In the genomic region with DNA sequence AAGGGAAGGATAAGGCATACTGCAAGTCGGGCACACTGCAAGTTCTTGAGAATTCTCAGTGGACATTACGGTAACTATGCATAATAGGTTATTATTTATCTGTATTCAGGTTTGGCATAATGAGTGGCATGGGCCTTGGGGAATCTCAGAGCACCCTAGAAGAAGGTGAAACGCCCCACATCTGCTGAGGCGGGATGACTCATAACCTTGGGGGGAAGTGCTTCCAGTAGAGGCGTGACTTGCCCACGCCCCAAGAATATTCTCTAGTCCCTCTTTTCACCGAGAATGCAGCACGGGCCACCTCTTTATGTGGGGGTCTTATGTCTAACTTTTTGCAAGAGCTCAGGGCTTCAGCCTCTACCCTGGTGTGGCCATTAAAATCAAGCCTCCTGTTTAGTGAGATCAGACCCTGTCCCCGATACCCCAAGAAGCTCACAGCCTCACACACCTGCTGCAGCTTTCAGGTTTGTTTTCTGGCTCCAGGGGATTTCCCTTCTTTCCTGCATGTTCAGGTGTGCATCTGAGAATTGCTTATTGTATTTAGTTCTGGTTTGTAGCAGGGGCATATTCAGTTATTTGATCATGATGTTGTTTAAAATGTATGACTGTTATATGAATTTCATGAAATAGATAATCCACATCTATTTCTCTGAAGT, we compare ENCODE assay signal across 10 cellular contexts. TPM values are rescaled to one million over a fixed set of nuclear protein-coding genes. Genes with fewer than 3 reads are reported as not detected.
DNase-seq lines count a peak whose midpoint lies in the region; ATAC-seq and TF ChIP-seq lines count a peak whose summit lies in the region.
"Had no signal": no experiment of that assay in that cellular context is flagged by ENCODE, and none has a peak within 500 bp of the region (broad histone marks: within the 10 kb centered on the region; RNA-seq: fewer than 3 reads in every experiment).

No MANE protein-coding gene starts in this region.

- no peaks in the 10 kb centered on the region; the same call in 1 of the 2 replicates for H3K27me3 Mint-ChIP-seq in HFFc6 (ENCODE audit: insufficient read depth)

- H3K9me3 Mint-ChIP-seq in HFFc6, result no peaks in the 10 kb centered on the region

- no peaks in the 10 kb centered on the region; the same call in none of the 2 replicates for H3K36me3 Mint-ChIP-seq in HFFc6 (ENCODE audit: low read depth)

- no peak for TF ChIP-seq POLR2A in GM18505 (IDR thresholded peaks at IDR 0.05; ENCODE audit: borderline replicate concordance, extremely low read depth, insufficient read depth, insufficient read length)

- ATAC-seq in GM18505 (IDR thresholded peaks at IDR 0.05; ENCODE audit: unreplicated experiment), result peak; percentile 73
- peak; percentile 78 for ATAC-seq in GM21367 (IDR thresholded peaks at IDR 0.05; ENCODE audit: unreplicated experiment)
- ATAC-seq in HG03025 (IDR thresholded peaks at IDR 0.05; ENCODE audit: low FRiP score, unreplicated experiment), result peak; percentile 85

- no peaks in the 10 kb centered on the region for H3K4me1 Mint-ChIP-seq in HFFc6 (ENCODE audit: low read depth)

- no peak overlapping the region for H3K4me3 Mint-ChIP-seq in HFFc6

- no peak overlapping the region for H3K27ac Mint-ChIP-seq in HFFc6

- DNase-seq in RPMI8226 (peak; percentile 20), NCI-H146 (lab: John Stamatoyannopoulos, UW) (no peak), HFFc6 (no peak)
- DNase-seq in effector CD4-positive, alpha-beta T cell, result no peak
- no peak for DNase-seq in activated CD4-positive, CD25-positive, alpha-beta regulatory T cell (lab: John Stamatoyannopoulos, UW)
- DNase-seq: NCI-H226, ovary had no signal

- no peak for TF ChIP-seq CTCF in HFFc6 (IDR thresholded peaks at IDR 0.05)

RNA-seq across cellular contexts. Expression of gene ZFP64, which starts 19.1 kb away (rescaled TPM):
- 10 to 100 TPM; 23.0 to 24.3 (median 23.8) TPM for total RNA-seq in HFFc6 (2021; fragmentation: NEBNext Ultra II Directional; extraction: Animal tissue kit (Norgen Biotek cat#: 25700))
